Comparison of ENCODE assay signal across 12 cellular contexts in genomic region chr15:35481992-35482391, GRCh38.
DNase-seq lines count a peak whose midpoint lies in the region; ATAC-seq and TF ChIP-seq lines count a peak whose summit lies in the region.
"Had no signal": no experiment of that assay in that cellular context is flagged by ENCODE, and none has a peak within 500 bp of the region (broad histone marks: within the 10 kb centered on the region; RNA-seq: fewer than 3 reads in every experiment).

No MANE protein-coding gene starts in this region.

- no peak for TF ChIP-seq POLR2A in breast epithelium (IDR thresholded peaks at IDR 0.05)

- no peak overlapping the region for H3K4me3 Mint-ChIP-seq in MCF 10A (ENCODE audit: unreplicated experiment)
- no peak overlapping the region for H3K4me3 Mint-ChIP-seq in type B pancreatic cell
- no peak overlapping the region for H3K4me3 Mint-ChIP-seq in activated CD4-positive, alpha-beta memory T cell treated with anti-CD3 and anti-CD28 coated beads, Interleukin-2, amount 10 ng/mL, durations not matched to agents 7 days and 5 days
- H3K4me3 Mint-ChIP-seq: CD14-positive monocyte had no signal

- H3K27ac Mint-ChIP-seq in MCF 10A (ENCODE audit: low read depth, unreplicated experiment) (no peak overlapping the region), type B pancreatic cell (peak overlapping the region; percentile 74)
- no peak overlapping the region for H3K27ac Mint-ChIP-seq in activated CD4-positive, alpha-beta memory T cell treated with anti-CD3 and anti-CD28 coated beads, Interleukin-2, amount 10 ng/mL, durations not matched to agents 7 days and 5 days
- H3K27ac Mint-ChIP-seq: CD14-positive monocyte had no signal

- POLR2A ChIA-PET in MCF 10A (lab: Yijun Ruan, JAX): interaction anchor here (0.9 to 1.4 kb wide), 2 partner anchors 9 to 20 kb away, joined by 3 to 4 read pairs; no protein-coding TSS in a partner anchor
- POLR2A ChIA-PET in activated CD4-positive, alpha-beta memory T cell treated with anti-CD3 and anti-CD28 coated beads, Interleukin-2, amount 10 ng/mL, durations not matched to agents 7 days and 5 days (lab: Charles Lee): no interaction called here

- H3K4me3 ChIP-seq in breast epithelium (no peak overlapping the region), SJSA1 (no peak overlapping the region)
- H3K4me3 ChIP-seq: heart left ventricle had no signal

- H3K27ac ChIP-seq in breast epithelium: no peak overlapping the region
- no peak overlapping the region for H3K27ac ChIP-seq in SJSA1
- H3K27ac ChIP-seq: heart left ventricle had no signal

- intact Hi-C loops in MCF 10A (cut with micrococcal nuclease) (no loop called here), breast epithelium (cut with DNase I; ENCODE audit: low total_unique reads) (no loop called here)

- TF ChIP-seq CTCF in MCF 10A (IDR thresholded peaks at IDR 0.05; ENCODE audit: unreplicated experiment) (no peak), breast epithelium (IDR thresholded peaks at IDR 0.05) (no peak), type B pancreatic cell (conservative IDR thresholded peaks at IDR 0.05) (no peak)

- DNase-seq in MCF 10A (ENCODE audit: unreplicated experiment): peak; percentile 95
- DNase-seq in breast epithelium (ENCODE audit: low spot score in 2 of 2): no peak
- peak; percentile 50 to 62 for DNase-seq in SJSA1 (ENCODE audit: low read depth in 1 of 2, low spot score in 2 of 2)
- peak; percentile 48 for DNase-seq in fibroblast of the conjunctiva (ENCODE audit: low read depth)
- DNase-seq in type B pancreatic cell (ENCODE audit: extremely low spot score, unreplicated experiment): no peak
- DNase-seq in activated CD4-positive, alpha-beta memory T cell treated with anti-CD3 and anti-CD28 coated beads, Interleukin-2, amount 10 ng/mL, durations not matched to agents 7 days and 5 days: no peak
- DNase-seq: activated T-cell treated with anti-CD3 and anti-CD28 coated beads, Interleukin-2, amount 50 U/mL, for 1 hour; heart left ventricle; right cardiac atrium had no signal

- H3K9me3 ChIP-seq in breast epithelium (peaks cover 3 to 12% of the 10 kb centered on the region in 2 donors), SJSA1 (replicated peaks) (no peaks in the 10 kb centered on the region)

- H3K4me1 Mint-ChIP-seq in MCF 10A (ENCODE audit: insufficient read depth, unreplicated experiment) (peaks cover 11% of the 10 kb centered on the region), type B pancreatic cell (ENCODE audit: unreplicated experiment) (peaks cover 27% of the 10 kb centered on the region)
- H3K4me1 Mint-ChIP-seq in activated CD4-positive, alpha-beta memory T cell treated with anti-CD3 and anti-CD28 coated beads, Interleukin-2, amount 10 ng/mL, durations not matched to agents 7 days and 5 days: no peaks in the 10 kb centered on the region
- H3K4me1 Mint-ChIP-seq: CD14-positive monocyte had no signal

- BruUV-seq in MCF 10A (replicated peaks; lab: Mats Ljungman, UMichigan): no TSS peak

- H3K27me3 ChIP-seq in breast epithelium: no peaks in the 10 kb centered on the region
- H3K27me3 ChIP-seq in SJSA1 (replicated peaks): no peaks in the 10 kb centered on the region
- H3K27me3 ChIP-seq: heart left ventricle had no signal

- H3K36me3 Mint-ChIP-seq in MCF 10A (ENCODE audit: insufficient read depth, unreplicated experiment) (peaks cover 11% of the 10 kb centered on the region), type B pancreatic cell (peaks cover 21% of the 10 kb centered on the region)
- no peaks in the 10 kb centered on the region for H3K36me3 Mint-ChIP-seq in activated CD4-positive, alpha-beta memory T cell treated with anti-CD3 and anti-CD28 coated beads, Interleukin-2, amount 10 ng/mL, durations not matched to agents 7 days and 5 days (ENCODE audit: low read depth)

- no peaks in the 10 kb centered on the region for H3K27me3 Mint-ChIP-seq in MCF 10A (ENCODE audit: insufficient read depth, unreplicated experiment)
- no peaks in the 10 kb centered on the region for H3K27me3 Mint-ChIP-seq in type B pancreatic cell
- H3K27me3 Mint-ChIP-seq in activated CD4-positive, alpha-beta memory T cell treated with anti-CD3 and anti-CD28 coated beads, Interleukin-2, amount 10 ng/mL, durations not matched to agents 7 days and 5 days: no peaks in the 10 kb centered on the region

- H3K9me3 Mint-ChIP-seq in MCF 10A (ENCODE audit: unreplicated experiment) (peaks cover 9% of the 10 kb centered on the region), type B pancreatic cell (peaks cover 16% of the 10 kb centered on the region)
- H3K9me3 Mint-ChIP-seq in activated CD4-positive, alpha-beta memory T cell treated with anti-CD3 and anti-CD28 coated beads, Interleukin-2, amount 10 ng/mL, durations not matched to agents 7 days and 5 days: peaks cover 7% of the 10 kb centered on the region

- ATAC-seq in HG02678 (IDR thresholded peaks at IDR 0.05; ENCODE audit: unreplicated experiment): no peak
- no peak for ATAC-seq in HG02798 (IDR thresholded peaks at IDR 0.05; ENCODE audit: poor library complexity, unreplicated experiment)

- no peaks in the 10 kb centered on the region for H3K4me1 ChIP-seq in breast epithelium
- H3K4me1 ChIP-seq in SJSA1 (replicated peaks): 0 out of 2 replicates have a peak, but pooled peaks cover 4% of the 10 kb centered on the region

- no peaks in the 10 kb centered on the region for H3K36me3 ChIP-seq in breast epithelium
- H3K36me3 ChIP-seq in SJSA1: no peaks in the 10 kb centered on the region

- CTCF ChIA-PET in MCF 10A (lab: Yijun Ruan, JAX): interaction anchor here (0.6 to 1.1 kb wide), 4 partner anchors 17 to 1402 kb away, joined by 3 to 4 read pairs (median 4); no protein-coding TSS in a partner anchor
- CTCF ChIA-PET in activated CD4-positive, alpha-beta memory T cell treated with anti-CD3 and anti-CD28 coated beads, Interleukin-2, amount 10 ng/mL, durations not matched to agents 7 days and 5 days (lab: Charles Lee): no interaction called here

Comparison
In these comparisons a context has a peak if more than half of its experiments do, and no peak if none do; other contexts are left out.
1. DNase-seq: peak in MCF 10A (single experiment), SJSA1 (2 of 2) and fibroblast of the conjunctiva (single experiment); none in breast epithelium (0 of 2), type B pancreatic cell (single experiment) and activated CD4-positive, alpha-beta memory T cell treated with anti-CD3 and anti-CD28 coated beads, Interleukin-2, amount 10 ng/mL, durations not matched to agents 7 days and 5 days (single experiment).